Comparison of ENCODE assay signal across 10 cellular contexts in genomic region chr10:89342219-89342966, GRCh38. TPM values are rescaled to one million over a fixed set of nuclear protein-coding genes. Genes with fewer than 3 reads are reported as not detected.
DNase-seq lines count a peak whose midpoint lies in the region; ATAC-seq and TF ChIP-seq lines count a peak whose summit lies in the region.
"Had no signal": no experiment of that assay in that cellular context is flagged by ENCODE, and none has a peak within 500 bp of the region (broad histone marks: within the 10 kb centered on the region; RNA-seq: fewer than 3 reads in every experiment).

No MANE protein-coding gene starts in this region.

- no peak for ATAC-seq in left colon
- ATAC-seq in HG03354 (IDR thresholded peaks at IDR 0.05; ENCODE audit: poor library complexity, severe bottlenecking, unreplicated experiment) = no peak
- ATAC-seq: stimulated activated naive B cell treated with anti-CD40 and anti-IgM and Interleukin-4, amounts not matched to agents 10 μg/mL and 1 μg/mL and 100 μg/mL, for 72 hours had no signal

- no peaks in the 10 kb centered on the region for H3K9me3 ChIP-seq in skeletal muscle satellite cell (replicated peaks; ENCODE audit: low read length)
- no peaks in the 10 kb centered on the region for H3K9me3 ChIP-seq in esophagus squamous epithelium

- H3K36me3 Mint-ChIP-seq in HFFc6 (ENCODE audit: low read depth) = peaks cover 30% of the 10 kb centered on the region

- TF ChIP-seq CTCF in HFFc6 (IDR thresholded peaks at IDR 0.05) = no peak
- TF ChIP-seq CTCF in astrocyte of the spinal cord (IDR thresholded peaks at IDR 0.05; ENCODE audit: low read depth, low read length) = no peak
- no peak for TF ChIP-seq CTCF in esophagus squamous epithelium (IDR thresholded peaks at IDR 0.05)

- in situ Hi-C loops in astrocyte of the spinal cord (cut with HindIII; ENCODE audit: low sequenced_read_pairs) = no loop called here

- H3K9ac ChIP-seq in skeletal muscle satellite cell (ENCODE audit: low read depth, low read length) = no peak overlapping the region

- WGBS in esophagus squamous epithelium, 2 donors = 44 to 55% methylated on average over 3 of the region's 3 CpGs

- peak overlapping the region; percentile 70 for H3K27ac Mint-ChIP-seq in HFFc6
- H3K27ac Mint-ChIP-seq: stimulated activated naive B cell treated with anti-CD40 and anti-IgM and Interleukin-4, amounts not matched to agents 10 μg/mL and 1 μg/mL and 100 μg/mL, for 72 hours had no signal

- peaks cover 31% of the 10 kb centered on the region for H3K4me1 Mint-ChIP-seq in HFFc6 (ENCODE audit: low read depth)

- H3K36me3 ChIP-seq in skeletal muscle satellite cell (ENCODE audit: insufficient read depth, low read length) = peaks cover 13% of the 10 kb centered on the region
- peaks cover 0 to 23% (median 0%) of the 10 kb centered on the region in 3 donors for H3K36me3 ChIP-seq in esophagus squamous epithelium

- no peak overlapping the region for H3K27ac ChIP-seq in esophagus squamous epithelium

- intact Hi-C loops in left colon (cut with DNase I, micrococcal nuclease) (no loop called here), esophagus squamous epithelium (cut with DNase I) (no loop called here)

- no peaks in the 10 kb centered on the region; the same call in 1 of the 2 replicates for H3K27me3 Mint-ChIP-seq in HFFc6 (ENCODE audit: insufficient read depth)
- H3K27me3 Mint-ChIP-seq: stimulated activated naive B cell treated with anti-CD40 and anti-IgM and Interleukin-4, amounts not matched to agents 10 μg/mL and 1 μg/mL and 100 μg/mL, for 72 hours had no signal

- H3K4me2 ChIP-seq in skeletal muscle satellite cell (ENCODE audit: low read length) = peak overlapping the region; percentile 22

- peak; percentile 80 for DNase-seq in HFFc6
- peak; percentile 86 for DNase-seq in astrocyte of the spinal cord (ENCODE audit: low read depth, low spot score)
- peak; percentile 25 for DNase-seq in hepatic stellate cell (ENCODE audit: low spot score)
- no peak for DNase-seq in left colon
- no peak for DNase-seq in esophagus squamous epithelium (lab: John Stamatoyannopoulos, UW)
- no peak for DNase-seq in T-helper 1 cell
- DNase-seq: activated effector memory CD4-positive, alpha-beta T cell treated with Interleukin-2 at 50 U/mL for 16 hours; stimulated activated naive B cell treated with anti-CD40 and anti-IgM and Interleukin-4, amounts not matched to agents 10 μg/mL and 1 μg/mL and 100 μg/mL, for 72 hours had no signal

- H3K4me3 ChIP-seq in astrocyte of the spinal cord (ENCODE audit: low read depth, low read length) (no peak overlapping the region), skeletal muscle satellite cell (ENCODE audit: low read length) (no peak overlapping the region), esophagus squamous epithelium (no peak overlapping the region)

- H3K27me3 ChIP-seq in skeletal muscle satellite cell (ENCODE audit: control insufficient read depth, insufficient read depth, low read length) (no peaks in the 10 kb centered on the region), esophagus squamous epithelium (no peaks in the 10 kb centered on the region)

- TF ChIP-seq POLR2A in esophagus squamous epithelium (IDR thresholded peaks at IDR 0.05) = no peak

- peaks cover 4% of the 10 kb centered on the region; the same call in 1 of the 2 replicates for H3K9me3 Mint-ChIP-seq in HFFc6
- H3K9me3 Mint-ChIP-seq: stimulated activated naive B cell treated with anti-CD40 and anti-IgM and Interleukin-4, amounts not matched to agents 10 μg/mL and 1 μg/mL and 100 μg/mL, for 72 hours had no signal

- H3K4me1 ChIP-seq in skeletal muscle satellite cell (ENCODE audit: control insufficient read depth, insufficient read depth, low read length) (peaks cover 14% of the 10 kb centered on the region), esophagus squamous epithelium (peaks cover 0 to 20% (median 14%) of the 10 kb centered on the region in 3 donors)

- peak overlapping the region; percentile 65 for H3K4me3 Mint-ChIP-seq in HFFc6
- H3K4me3 Mint-ChIP-seq: stimulated activated naive B cell treated with anti-CD40 and anti-IgM and Interleukin-4, amounts not matched to agents 10 μg/mL and 1 μg/mL and 100 μg/mL, for 72 hours had no signal

RNA-seq across cellular contexts. Expression of gene IFIT3, which starts 14.6 kb away (rescaled TPM):
- total RNA-seq in HFFc6 (2021; fragmentation: NEBNext Ultra II Directional; extraction: Animal tissue kit (Norgen Biotek cat#: 25700)) = 10 to 100 TPM; 11.5 to 18.6 (median 18.0) TPM
- 8.7 and 13.7 TPM in 2 replicates for total RNA-seq in skeletal muscle satellite cell (2012; rRNA removed)
- total RNA-seq in left colon = 10 to 100 TPM in 1 of 2 donors, 1 to 10 TPM in 1; 5.0 to 10.3 TPM
- 10 to 100 TPM in 1 of 4 donors, 1 to 10 TPM in 3; 1.0 to 14.6 (median 4.2) TPM for total RNA-seq in esophagus squamous epithelium

RNA-seq across cellular contexts. Expression of gene IFIT1B, which starts 35.5 kb away (rescaled TPM):
- not detected for total RNA-seq in HFFc6 (2021; fragmentation: NEBNext Ultra II Directional; extraction: Animal tissue kit (Norgen Biotek cat#: 25700))
- total RNA-seq in skeletal muscle satellite cell (2012; rRNA removed) = under 0.01 TPM in 1 of 2 replicates, not detected in the other
- total RNA-seq in left colon = not detected
- not detected for total RNA-seq in esophagus squamous epithelium

RNA-seq across cellular contexts. Expression of gene IFIT2, which starts 40.5 kb away (rescaled TPM):
- 10 to 100 TPM in 5 of 6 experiments, 1 to 10 TPM in 1; 8.7 to 14.1 (median 13.0) TPM for total RNA-seq in HFFc6 (2021; fragmentation: NEBNext Ultra II Directional; extraction: Animal tissue kit (Norgen Biotek cat#: 25700))
- total RNA-seq in skeletal muscle satellite cell (2012; rRNA removed) = 2.0 and 3.0 TPM in 2 replicates
- total RNA-seq in left colon = 1 to 10 TPM; 4.3 to 7.1 TPM
- total RNA-seq in esophagus squamous epithelium = 1 to 10 TPM in 2 of 4 donors, under 1 TPM in 2; 0.26 to 3.0 (median 1.5) TPM

RNA-seq across cellular contexts. Expression of gene IFIT1, which starts 50.0 kb away (rescaled TPM):
- total RNA-seq in HFFc6 (2021; fragmentation: NEBNext Ultra II Directional; extraction: Animal tissue kit (Norgen Biotek cat#: 25700)) = 10 to 100 TPM; 35.7 to 52.5 (median 49.1) TPM
- 3.9 and 4.6 TPM in 2 replicates for total RNA-seq in skeletal muscle satellite cell (2012; rRNA removed)
- total RNA-seq in left colon (1 to 10 TPM; 6.1 to 6.8 TPM), esophagus squamous epithelium (10 to 100 TPM in 1 of 4 donors, 1 to 10 TPM in 2, under 1 TPM in 1; 0.61 to 12.3 (median 2.6) TPM)

Comparison
In these comparisons a context has a peak if more than half of its experiments do, and no peak if none do; other contexts are left out.
1. DNase-seq: peak in HFFc6 (single experiment), astrocyte of the spinal cord (single experiment) and hepatic stellate cell (single experiment); none in left colon (0 of 2), esophagus squamous epithelium (single experiment) and T-helper 1 cell (0 of 5).